Comparison of ENCODE assay signal across 18 cellular contexts in genomic region chr6:90983462-90983861, GRCh38.
"Had no signal": no experiment of that assay in that cellular context is flagged by ENCODE, and none has a peak within 500 bp of the region (broad histone marks: within the 10 kb centered on the region; RNA-seq: fewer than 3 reads in every experiment).

No MANE protein-coding gene starts in this region.

- DNase-seq: effector CD4-positive, alpha-beta T cell; endodermal cell; kidney glomerular epithelial cell; mammary epithelial cell; posterior cingulate gyrus; sigmoid colon; stimulated activated CD4-positive, alpha-beta T cell treated with anti-CD3 and anti-CD28 coated beads, Interleukin-2, amount 100 ng/mL, for 24 hours; stimulated activated CD4-positive, alpha-beta T cell treated with anti-CD3 and anti-CD28 coated beads, Interleukin-4, amount 100 ng/mL, for 4 hours; stimulated activated naive CD4-positive, alpha-beta T cell; stomach; substantia nigra; transverse colon had no signal

- H3K4me3 ChIP-seq: coronary artery, hepatocyte, sigmoid colon, skin epidermis, stomach, thoracic aorta, transverse colon had no signal

- H3K4me2 ChIP-seq: hepatocyte had no signal

- H3K4me3 Mint-ChIP-seq: endodermal cell; mesothelial cell of epicardium; natural killer cell treated with Interleukin-12 subunit alpha and Interleukin-12 subunit beta and Interleukin-15 and Interleukin-18, amount 100 ng/mL, for 72 hours had no signal

- H3K27me3 ChIP-seq: hepatocyte, sigmoid colon, stomach, transverse colon had no signal

- H3K27ac Mint-ChIP-seq: endodermal cell; mesothelial cell of epicardium; natural killer cell treated with Interleukin-12 subunit alpha and Interleukin-12 subunit beta and Interleukin-15 and Interleukin-18, amount 100 ng/mL, for 72 hours had no signal

- H3K4me1 Mint-ChIP-seq: endodermal cell had no signal

- H3K4me1 ChIP-seq: sigmoid colon, stomach, transverse colon had no signal

- H3K27me3 Mint-ChIP-seq: natural killer cell treated with Interleukin-12 subunit alpha and Interleukin-12 subunit beta and Interleukin-15 and Interleukin-18, amount 100 ng/mL, for 72 hours had no signal

- H3K36me3 Mint-ChIP-seq: mesothelial cell of epicardium; natural killer cell treated with Interleukin-12 subunit alpha and Interleukin-12 subunit beta and Interleukin-15 and Interleukin-18, amount 100 ng/mL, for 72 hours had no signal

- H3K27ac ChIP-seq: coronary artery, hepatocyte, sigmoid colon, skin epidermis, stomach, thoracic aorta, transverse colon had no signal

- H3K9me3 ChIP-seq: sigmoid colon, stomach, thoracic aorta, transverse colon had no signal

- H2AFZ ChIP-seq: hepatocyte had no signal

- H3K79me2 ChIP-seq: hepatocyte had no signal

- H3K36me3 ChIP-seq: sigmoid colon, stomach, thoracic aorta, transverse colon had no signal

- ATAC-seq: natural killer cell treated with Interleukin-12 subunit alpha and Interleukin-12 subunit beta and Interleukin-15 and Interleukin-18, amount 100 ng/mL, for 72 hours had no signal

- H3K9me3 Mint-ChIP-seq: endodermal cell; mesothelial cell of epicardium; natural killer cell treated with Interleukin-12 subunit alpha and Interleukin-12 subunit beta and Interleukin-15 and Interleukin-18, amount 100 ng/mL, for 72 hours had no signal
